ENCODE assay signal across 1 cellular context in genomic region chr11:65789230-65790103, GRCh38.
TF ChIP-seq lines count a peak whose summit lies in the region.

No MANE protein-coding gene starts in this region.

TF ChIP-seq in SK-N-SH, 30 proteins besides CTCF, POLR2A, EP300 and RAD21 (continued from another document):
- TF ChIP-seq REST (IDR thresholded peaks at IDR 0.05; ENCODE audit: low read depth, low read length), result no peak
- no peak for TF ChIP-seq NFIC (IDR thresholded peaks at IDR 0.05; ENCODE audit: borderline replicate concordance)
- TF ChIP-seq SMC3 (IDR thresholded peaks at IDR 0.05; ENCODE audit: low read depth, low read length), result no peak
- no peak for TF ChIP-seq JUND (IDR thresholded peaks at IDR 0.05)
- TF ChIP-seq MAX (IDR thresholded peaks at IDR 0.05; ENCODE audit: low read depth), result no peak
- no peak for TF ChIP-seq CHD2 (IDR thresholded peaks at IDR 0.05; ENCODE audit: low read length, partially characterized antibody)
- no peak for TF ChIP-seq MEF2A (IDR thresholded peaks at IDR 0.05; ENCODE audit: borderline replicate concordance, low read depth)
- no peak for TF ChIP-seq FOXJ3 (CRISPR knock-in tag; IDR thresholded peaks at IDR 0.05)
- no peak for TF ChIP-seq NRF1 (IDR thresholded peaks at IDR 0.05; ENCODE audit: low read depth, low read length)
- no peak for TF ChIP-seq GATA2 (CRISPR knock-in tag; IDR thresholded peaks at IDR 0.05)
- TF ChIP-seq FOSL2 (IDR thresholded peaks at IDR 0.05; ENCODE audit: borderline replicate concordance, low read depth), result no peak
- TF ChIP-seq PBX3 (IDR thresholded peaks at IDR 0.05), result no peak
- no peak for TF ChIP-seq MXI1 (IDR thresholded peaks at IDR 0.05; ENCODE audit: low read depth, low read length)
